In the genomic region with DNA sequence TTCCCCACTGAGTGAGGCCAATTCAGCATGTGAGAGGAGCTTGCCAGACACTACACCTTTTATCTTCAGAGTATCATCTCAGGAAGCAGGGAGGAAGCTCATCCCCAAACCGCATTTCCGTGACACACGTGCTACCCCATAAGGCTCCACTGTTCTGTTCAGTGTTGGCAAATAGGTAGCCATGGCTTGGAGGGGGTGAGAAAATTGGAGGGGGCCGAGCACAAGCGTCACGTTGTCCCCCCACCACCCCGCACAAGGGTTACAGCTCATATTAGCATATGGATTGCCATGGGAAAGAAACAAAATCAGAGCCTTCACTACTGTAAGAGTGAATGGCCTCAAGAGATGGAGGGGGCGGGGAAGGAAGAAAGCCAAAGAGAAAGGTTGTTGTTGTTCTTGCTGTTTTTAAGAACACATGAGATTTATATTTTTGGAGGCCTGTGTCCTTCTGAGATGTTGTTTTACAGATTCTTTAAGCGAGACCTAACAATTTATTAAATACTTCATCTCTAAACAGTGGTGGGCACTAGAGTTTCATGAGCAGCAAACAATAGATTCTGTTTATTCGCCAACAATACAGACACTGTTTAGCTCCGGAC, we compare ENCODE assay signal across 23 cellular contexts. TPM values are rescaled to one million over a fixed set of nuclear protein-coding genes. Genes with fewer than 3 reads are reported as not detected.
DNase-seq lines count a peak whose midpoint lies in the region; ATAC-seq and TF ChIP-seq lines count a peak whose summit lies in the region.
"Had no signal": no experiment of that assay in that cellular context is flagged by ENCODE, and none has a peak within 500 bp of the region (broad histone marks: within the 10 kb centered on the region; RNA-seq: fewer than 3 reads in every experiment).

No MANE protein-coding gene starts in this region.

- 70 to 80% methylated on average over 11 of the region's 11 CpGs for WGBS in body of pancreas, 2 donors

- no peak overlapping the region for H3K27ac ChIP-seq in CD4-positive, alpha-beta memory T cell (ENCODE audit: low read depth, low read length)
- H3K27ac ChIP-seq in body of pancreas, result no peak overlapping the region
- H3K27ac ChIP-seq: ascending aorta, hepatocyte had no signal

- TF ChIP-seq POLR2A in body of pancreas (IDR thresholded peaks at IDR 0.05), result no peak

- no peak overlapping the region for H3K4me3 Mint-ChIP-seq in activated CD4-positive, alpha-beta T cell treated with anti-CD3 and anti-CD28 coated beads for 36 hours
- peak overlapping the region; percentile 12 to 88 (median 68) for H3K4me3 Mint-ChIP-seq in CD4-positive, alpha-beta memory T cell
- peak overlapping the region; percentile 78 for H3K4me3 Mint-ChIP-seq in T-helper 17 cell
- H3K4me3 Mint-ChIP-seq: dendritic cell treated with granulocyte-macrophage colony-stimulating factor and Interleukin-4, amounts not matched to agents 40 ng/mL and 50 ng/mL, for 4 days had no signal

- peaks cover 26% of the 10 kb centered on the region for H3K4me1 Mint-ChIP-seq in activated CD4-positive, alpha-beta T cell treated with anti-CD3 and anti-CD28 coated beads for 36 hours
- peaks cover 11 to 40% (median 30%) of the 10 kb centered on the region in 4 donors for H3K4me1 Mint-ChIP-seq in CD4-positive, alpha-beta memory T cell
- peaks cover 17% of the 10 kb centered on the region for H3K4me1 Mint-ChIP-seq in T-helper 17 cell

- H3K4me1 ChIP-seq in CD4-positive, alpha-beta memory T cell (ENCODE audit: insufficient read depth, low read length), result peaks cover 24% of the 10 kb centered on the region
- H3K4me1 ChIP-seq in body of pancreas, result no peaks in the 10 kb centered on the region
- H3K4me1 ChIP-seq: ascending aorta had no signal

- H3K4me3 ChIP-seq in CD4-positive, alpha-beta memory T cell (ENCODE audit: low read length in 2 of 2), result peak overlapping the region in 1 of 2 donors; percentile 7
- no peak overlapping the region for H3K4me3 ChIP-seq in body of pancreas
- H3K4me3 ChIP-seq: ascending aorta, hepatocyte, tibial nerve had no signal

- intact Hi-C loops in activated CD4-positive, alpha-beta T cell treated with anti-CD3 and anti-CD28 coated beads for 36 hours (cut with DNase I, micrococcal nuclease), result no loop called here
- intact Hi-C loops in CD4-positive, alpha-beta memory T cell (cut with micrococcal nuclease), result no loop called here
- intact Hi-C loops in body of pancreas (cut with DNase I), result no loop called here

- CTCF ChIA-PET in activated CD4-positive, alpha-beta T cell treated with anti-CD3 and anti-CD28 coated beads for 36 hours (lab: Charles Lee), result interaction anchor here (0.6 to 1.7 kb wide), 4 partner anchors 11 to 264 kb away, joined by 3 to 6 read pairs (median 5); no protein-coding TSS in a partner anchor
- CTCF ChIA-PET in CD4-positive, alpha-beta memory T cell (lab: Charles Lee; ENCODE audit: partially characterized antibody), result no interaction called here
- CTCF ChIA-PET in GM10248 (lab: Yijun Ruan, JAX), result no interaction called here

- H3K9me3 ChIP-seq in CD4-positive, alpha-beta memory T cell (ENCODE audit: control insufficient read depth in 1 of 2, low read length in 2 of 2), result no peaks in the 10 kb centered on the region
- H3K9me3 ChIP-seq in T-helper 17 cell (ENCODE audit: control insufficient read depth, low read length, poor library complexity, severe bottlenecking) (no peaks in the 10 kb centered on the region), body of pancreas (no peaks in the 10 kb centered on the region)
- H3K9me3 ChIP-seq: ascending aorta, tibial nerve had no signal

- no peaks in the 10 kb centered on the region for H3K27me3 ChIP-seq in CD4-positive, alpha-beta memory T cell (ENCODE audit: insufficient read depth, low read length)
- H3K27me3 ChIP-seq in body of pancreas, result no peaks in the 10 kb centered on the region
- H3K27me3 ChIP-seq: ascending aorta had no signal

- no peaks in the 10 kb centered on the region for H3K36me3 ChIP-seq in CD4-positive, alpha-beta memory T cell (ENCODE audit: insufficient read depth, low read length)
- H3K36me3 ChIP-seq in body of pancreas (replicated peaks in 1 of 2; ENCODE audit: insufficient read depth in 1 of 2, low read depth in 2 of 2), result no peaks in the 10 kb centered on the region
- H3K36me3 ChIP-seq: ascending aorta, tibial nerve had no signal

- peak overlapping the region; percentile 34 for H3K27ac Mint-ChIP-seq in activated CD4-positive, alpha-beta T cell treated with anti-CD3 and anti-CD28 coated beads for 36 hours
- H3K27ac Mint-ChIP-seq in CD4-positive, alpha-beta memory T cell, result peak overlapping the region in 5 of 7 donors; percentile 15 to 67 (median 39)
- peak overlapping the region; percentile 59 for H3K27ac Mint-ChIP-seq in T-helper 17 cell
- H3K27ac Mint-ChIP-seq: dendritic cell treated with granulocyte-macrophage colony-stimulating factor and Interleukin-4, amounts not matched to agents 40 ng/mL and 50 ng/mL, for 4 days had no signal

- no peak for ATAC-seq in activated CD4-positive, alpha-beta T cell treated with anti-CD3 and anti-CD28 coated beads for 36 hours
- ATAC-seq in T-helper 17 cell, result peak; percentile 72
- no peak for ATAC-seq in body of pancreas
- no peak for ATAC-seq in GM18517 (IDR thresholded peaks at IDR 0.05; ENCODE audit: unreplicated experiment)
- ATAC-seq: PC-3 had no signal

- POLR2A ChIA-PET in activated CD4-positive, alpha-beta T cell treated with anti-CD3 and anti-CD28 coated beads for 36 hours (lab: Charles Lee), result no interaction called here
- POLR2A ChIA-PET in CD4-positive, alpha-beta memory T cell (lab: Charles Lee; ENCODE audit: partially characterized antibody), result no interaction called here
- POLR2A ChIA-PET in GM10248 (lab: Yijun Ruan, JAX), result no interaction called here

- no peaks in the 10 kb centered on the region for H3K9me3 Mint-ChIP-seq in activated CD4-positive, alpha-beta T cell treated with anti-CD3 and anti-CD28 coated beads for 36 hours (ENCODE audit: low read depth)
- no peaks in the 10 kb centered on the region for H3K9me3 Mint-ChIP-seq in CD4-positive, alpha-beta memory T cell
- H3K9me3 Mint-ChIP-seq: dendritic cell treated with granulocyte-macrophage colony-stimulating factor and Interleukin-4, amounts not matched to agents 40 ng/mL and 50 ng/mL, for 4 days had no signal

- no peak for DNase-seq in activated CD4-positive, alpha-beta T cell treated with anti-CD3 and anti-CD28 coated beads for 36 hours
- DNase-seq in activated CD4-positive, alpha-beta T cell treated with anti-CD3 and anti-CD28 coated beads for 48 hours, result no peak
- DNase-seq in CD4-positive, alpha-beta memory T cell, result peak in 3 of 5 donors; percentile 9 to 36 (median 17)
- DNase-seq in T-helper 17 cell, result no peak
- DNase-seq in medulla oblongata (ENCODE audit: extremely low spot score), result peak; percentile 64
- DNase-seq in GM10248 (ENCODE audit: extremely low spot score), result no peak
- DNase-seq in body of pancreas, result no peak
- DNase-seq: COR-L47; H7; Karpas-422; NCI-H1436 treated with DMSO at 0.1 percent for 48 hours; NCI-H510A; PC-3; stimulated activated CD4-positive, alpha-beta T cell treated with anti-CD3 and anti-CD28 coated beads, Interleukin-2, amount 100 ng/mL, for 48 hours; stimulated activated CD8-positive, alpha-beta memory T cell treated with anti-CD3 and anti-CD28 coated beads, Interleukin-4, amount 100 ng/mL, for 48 hours had no signal

- H3K36me3 Mint-ChIP-seq in activated CD4-positive, alpha-beta T cell treated with anti-CD3 and anti-CD28 coated beads for 36 hours (ENCODE audit: low read depth), result no peaks in the 10 kb centered on the region
- no peaks in the 10 kb centered on the region for H3K36me3 Mint-ChIP-seq in CD4-positive, alpha-beta memory T cell
- H3K36me3 Mint-ChIP-seq in T-helper 17 cell (ENCODE audit: low read depth), result no peaks in the 10 kb centered on the region

- TF ChIP-seq CTCF in GM10248 (IDR thresholded peaks at IDR 0.05; ENCODE audit: control extremely low read depth, extremely low read depth, low read depth, missing control alignments) (no peak), body of pancreas (IDR thresholded peaks at IDR 0.05) (no peak)

- no peaks in the 10 kb centered on the region for H3K27me3 Mint-ChIP-seq in activated CD4-positive, alpha-beta T cell treated with anti-CD3 and anti-CD28 coated beads for 36 hours
- peaks cover 3 to 9% of the 10 kb centered on the region in 2 donors for H3K27me3 Mint-ChIP-seq in CD4-positive, alpha-beta memory T cell
- H3K27me3 Mint-ChIP-seq in T-helper 17 cell, result peaks cover 17% of the 10 kb centered on the region

RNA-seq across cellular contexts. Expression of gene OLIG1, which starts 46.8 kb away (rescaled TPM):
- not detected for total RNA-seq in activated CD4-positive, alpha-beta T cell treated with anti-CD3 and anti-CD28 coated beads for 36 hours
- not detected for total RNA-seq in CD4-positive, alpha-beta memory T cell
- not detected for polyA plus RNA-seq in CD4-positive, alpha-beta memory T cell
- total RNA-seq in T-helper 17 cell (under 1 TPM in 1 of 2 donors, not detected in 1; 0.50 TPM), body of pancreas (not detected)
- total RNA-seq: ascending aorta, G401, hepatocyte, kidney epithelial cell, omental fat pad, PC-3, tibial nerve had no signal
- polyA plus RNA-seq: hepatocyte had no signal

Comparison
In these comparisons a context has a peak if more than half of its experiments do, and no peak if none do; other contexts are left out.
1. DNase-seq: peak in CD4-positive, alpha-beta memory T cell (3 of 5) and medulla oblongata (single experiment); none in activated CD4-positive, alpha-beta T cell treated with anti-CD3 and anti-CD28 coated beads for 36 hours (single experiment), activated CD4-positive, alpha-beta T cell treated with anti-CD3 and anti-CD28 coated beads for 48 hours (single experiment), T-helper 17 cell (0 of 3), GM10248 (single experiment) and body of pancreas (0 of 4).
2. Peak in every context shown above with its lines, with median percentiles within 50 percentile points of each other: H3K27ac Mint-ChIP-seq.